In the genomic region with DNA sequence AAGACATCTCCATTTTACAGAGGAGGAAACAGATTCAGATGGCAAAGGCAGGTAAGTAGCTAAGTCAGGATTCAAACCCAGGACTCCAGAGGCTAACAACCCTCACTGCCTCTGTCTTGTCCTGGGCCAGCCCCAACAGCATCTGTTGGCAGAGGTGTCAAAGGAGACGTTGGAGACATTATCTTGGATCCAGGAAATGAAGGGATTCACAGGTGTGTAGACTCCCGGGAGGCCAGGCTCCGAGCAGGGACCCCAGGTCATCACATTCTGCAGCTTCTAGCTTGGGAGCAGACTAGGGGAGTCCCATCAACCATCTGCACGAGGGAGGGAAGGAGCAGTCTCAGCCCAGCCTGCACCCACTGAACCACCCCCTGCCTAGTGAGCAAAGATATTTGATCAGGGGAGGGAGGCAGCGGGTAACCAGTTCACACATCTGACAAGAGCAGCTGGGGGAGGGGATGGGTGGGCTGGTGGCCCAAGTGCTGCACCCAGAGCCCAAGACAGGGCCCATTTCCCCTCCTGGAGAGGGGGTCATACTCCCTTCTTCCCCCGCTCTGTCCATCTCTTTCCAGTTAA, we compare ENCODE assay signal across 9 cellular contexts. TPM values are rescaled to one million over a fixed set of nuclear protein-coding genes. Genes with fewer than 3 reads are reported as not detected.
A peak's percentile ranks its signal among the peaks of the same experiment; 100 is the strongest.
DNase-seq lines count a peak whose midpoint lies in the region; ATAC-seq, FAIRE-seq and TF ChIP-seq lines count a peak whose summit lies in the region.
"Had no signal": no experiment of that assay in that cellular context is flagged by ENCODE, and none has a peak within 500 bp of the region (broad histone marks: within the 10 kb centered on the region; RNA-seq: fewer than 3 reads in every experiment).

No MANE protein-coding gene starts in this region.

- H3K4me3 Mint-ChIP-seq in CD14-positive monocyte (peak overlapping the region in 1 of 2 donors; percentile 65), nephron progenitor cell (peak overlapping the region; percentile 90)
- H3K4me3 Mint-ChIP-seq in activated T-helper 17 cell treated with anti-CD3 and anti-CD28 coated beads, Interleukin-2, amount 50 U/mL, for 72 hours: peak overlapping the region; percentile 82

- H3K36me3 Mint-ChIP-seq in CD14-positive monocyte: no peaks in the 10 kb centered on the region
- no peaks in the 10 kb centered on the region for H3K36me3 Mint-ChIP-seq in activated T-helper 17 cell treated with anti-CD3 and anti-CD28 coated beads, Interleukin-2, amount 50 U/mL, for 72 hours (ENCODE audit: low read depth)
- no peaks in the 10 kb centered on the region for H3K36me3 Mint-ChIP-seq in nephron progenitor cell (ENCODE audit: low read depth)

- ATAC-seq in activated T-helper 17 cell treated with anti-CD3 and anti-CD28 coated beads, Interleukin-2, amount 50 U/mL, for 72 hours (replicated peaks): no peak
- no peak for ATAC-seq in GM21529 (IDR thresholded peaks at IDR 0.05; ENCODE audit: unreplicated experiment)

- TF ChIP-seq POLR2A in GM12891 (IDR thresholded peaks at IDR 0.05; ENCODE audit: low read depth, low read length): no peak

- DNase-seq in CD14-positive monocyte (ENCODE audit: low spot score) (peak; percentile 43), GM12891 (ENCODE audit: insufficient read length, low spot score) (no peak), nephron progenitor cell (no peak), SIG-M5 treated with dmso at 0.1 percent for 504 hours (lab: John Stamatoyannopoulos, UW; ENCODE audit: unreplicated experiment) (no peak), HPDE6-E6E7 (ENCODE audit: extremely low spot score) (no peak)
- DNase-seq in stimulated activated CD4-positive, alpha-beta T cell treated with anti-CD3 and anti-CD28 coated beads, Interleukin-1b, Interleukin-23, amount 100 ng/mL, for 48 hours: no peak
- DNase-seq: NCI-H510A had no signal

- H3K27me3 Mint-ChIP-seq in CD14-positive monocyte (ENCODE audit: low read depth in 3 of 3) (peaks cover 18 to 56% (median 45%) of the 10 kb centered on the region in 3 donors), nephron progenitor cell (ENCODE audit: low read depth, poor library complexity) (no peaks in the 10 kb centered on the region)
- H3K27me3 Mint-ChIP-seq in activated T-helper 17 cell treated with anti-CD3 and anti-CD28 coated beads, Interleukin-2, amount 50 U/mL, for 72 hours: peaks cover 18% of the 10 kb centered on the region

- TF ChIP-seq CTCF in CD14-positive monocyte (IDR thresholded peaks at IDR 0.05): no peak
- TF ChIP-seq CTCF in nephron progenitor cell (IDR thresholded peaks at IDR 0.05): no peak

- intact Hi-C loops in CD14-positive monocyte (cut with micrococcal nuclease): loop anchor here (1.0 to 10.0 kb wide), 5 partner anchors 15 to 404 kb away; partner anchors contain the start of genes ALDH3A2 (in 2 of the 2), MAPK7 (in 1 of the 2) and RNF112 (in 1 of the 2)

- H3K4me1 Mint-ChIP-seq in CD14-positive monocyte: peaks cover 22% of the 10 kb centered on the region
- H3K4me1 Mint-ChIP-seq in activated T-helper 17 cell treated with anti-CD3 and anti-CD28 coated beads, Interleukin-2, amount 50 U/mL, for 72 hours: peaks cover 5% of the 10 kb centered on the region
- H3K4me1 Mint-ChIP-seq in nephron progenitor cell: peaks cover 62% of the 10 kb centered on the region

- peak; percentile 41 for FAIRE-seq in GM12891 (lab: Jason Lieb, UNC)

- H3K27ac Mint-ChIP-seq in CD14-positive monocyte: peak overlapping the region in 1 of 7 donors; percentile 32
- H3K27ac Mint-ChIP-seq in activated T-helper 17 cell treated with anti-CD3 and anti-CD28 coated beads, Interleukin-2, amount 50 U/mL, for 72 hours: no peak overlapping the region
- peak overlapping the region; percentile 49 for H3K27ac Mint-ChIP-seq in nephron progenitor cell

- H3K9me3 Mint-ChIP-seq in CD14-positive monocyte (no peaks in the 10 kb centered on the region), nephron progenitor cell (no peaks in the 10 kb centered on the region)
- no peaks in the 10 kb centered on the region for H3K9me3 Mint-ChIP-seq in activated T-helper 17 cell treated with anti-CD3 and anti-CD28 coated beads, Interleukin-2, amount 50 U/mL, for 72 hours

TF ChIP-seq in GM12891, 5 proteins besides CTCF, POLR2A, EP300 and RAD21:
- TF ChIP-seq PAX5 (IDR thresholded peaks at IDR 0.05; ENCODE audit: insufficient read depth, low read length, severe bottlenecking) (no peak), POLR2AphosphoS5 (IDR thresholded peaks at IDR 0.05; ENCODE audit: low read depth, low read length) (no peak), POU2F2 (IDR thresholded peaks at IDR 0.05; ENCODE audit: low read depth, low read length) (no peak), SPI1 (IDR thresholded peaks at IDR 0.05; ENCODE audit: low read depth, low read length) (no peak), TAF1 (IDR thresholded peaks at IDR 0.05; ENCODE audit: low read depth, low read length) (no peak)

RNA-seq across cellular contexts. Expression of gene B9D1, which starts 1.0 kb away (rescaled TPM):
- polyA plus RNA-seq in CD14-positive monocyte: not detected
- polyA plus RNA-seq in GM12891 (2012; ENCODE audit: low read depth, missing spikeins): 15.3 TPM
- total RNA-seq in activated T-helper 17 cell treated with anti-CD3 and anti-CD28 coated beads, Interleukin-2, amount 50 U/mL, for 72 hours: 1 to 10 TPM; 2.8 to 3.4 TPM

RNA-seq across cellular contexts. Expression of gene MAPK7, which starts 14.8 kb away (rescaled TPM):
- 1 to 10 TPM; 9.3 to 10.0 TPM for polyA plus RNA-seq in CD14-positive monocyte
- 7.9 TPM for polyA plus RNA-seq in GM12891 (2012; ENCODE audit: low read depth, missing spikeins)
- total RNA-seq in activated T-helper 17 cell treated with anti-CD3 and anti-CD28 coated beads, Interleukin-2, amount 50 U/mL, for 72 hours: 10 to 100 TPM; 22.1 to 39.3 TPM

RNA-seq across cellular contexts. Expression of gene MFAP4, which starts 23.4 kb away (rescaled TPM):
- under 1 TPM; 0.12 to 0.73 TPM for polyA plus RNA-seq in CD14-positive monocyte
- polyA plus RNA-seq in GM12891 (2012; ENCODE audit: low read depth, missing spikeins): 0.08 TPM
- not detected for total RNA-seq in activated T-helper 17 cell treated with anti-CD3 and anti-CD28 coated beads, Interleukin-2, amount 50 U/mL, for 72 hours

RNA-seq across cellular contexts. Expression of gene RNF112, which starts 47.5 kb away (rescaled TPM):
- polyA plus RNA-seq in CD14-positive monocyte: not detected
- not detected for polyA plus RNA-seq in GM12891 (2012; ENCODE audit: low read depth, missing spikeins)
- 1 to 10 TPM in 1 of 2 donors, under 1 TPM in 1; 0.56 to 3.1 TPM for total RNA-seq in activated T-helper 17 cell treated with anti-CD3 and anti-CD28 coated beads, Interleukin-2, amount 50 U/mL, for 72 hours
